31 cellular contexts compared by ENCODE assay signal in genomic region chr2:18384242-18384641, GRCh38.
"Had no signal": no experiment of that assay in that cellular context is flagged by ENCODE, and none has a peak within 500 bp of the region (broad histone marks: within the 10 kb centered on the region; RNA-seq: fewer than 3 reads in every experiment).

No MANE protein-coding gene starts in this region.

- H3K27ac ChIP-seq: breast epithelium, cardiac muscle cell, epithelial cell of prostate, esophagus squamous epithelium, foreskin keratinocyte, gastrocnemius medialis, heart right ventricle, hepatocyte, WERI-Rb-1 had no signal

- H3K4me1 ChIP-seq: breast epithelium, foreskin keratinocyte, gastrocnemius medialis had no signal

- H3K4me3 Mint-ChIP-seq: activated B cell treated with CpG ODN at 0.5 μM for 24 hours; activated CD8-positive, alpha-beta T cell treated with anti-CD3 and anti-CD28 coated beads for 36 hours; activated naive CD8-positive, alpha-beta T cell; activated T-cell treated with anti-CD3 and anti-CD28 coated beads, Interleukin-2, amount 50 U/mL, for 4 hours; activated T-helper 17 cell treated with anti-CD3 and anti-CD28 coated beads, Interleukin-2, amount 50 U/mL, for 72 hours; brain; effector memory CD8-positive, alpha-beta T cell; T-helper 1 cell treated with Interleukin-12 subunit alpha and Interleukin-12 subunit beta and Interleukin-4 antibody, amounts not matched to agents 30 μg/mL and 1 μg/mL, for 36 hours had no signal

- H3K4me1 Mint-ChIP-seq: activated T-helper 17 cell treated with anti-CD3 and anti-CD28 coated beads, Interleukin-2, amount 50 U/mL, for 72 hours; brain had no signal

- H3K9me3 ChIP-seq: breast epithelium, esophagus squamous epithelium, gastrocnemius medialis, heart right ventricle had no signal

- H2AFZ ChIP-seq: hepatocyte had no signal

- H3K27ac Mint-ChIP-seq: activated B cell treated with CpG ODN at 0.5 μM for 24 hours; activated CD8-positive, alpha-beta T cell treated with anti-CD3 and anti-CD28 coated beads for 36 hours; activated naive CD8-positive, alpha-beta T cell; activated T-helper 17 cell treated with anti-CD3 and anti-CD28 coated beads, Interleukin-2, amount 50 U/mL, for 72 hours; brain; effector memory CD8-positive, alpha-beta T cell; T-helper 1 cell treated with Interleukin-12 subunit alpha and Interleukin-12 subunit beta and Interleukin-4 antibody, amounts not matched to agents 30 μg/mL and 1 μg/mL, for 36 hours had no signal

- H3K27me3 ChIP-seq: breast epithelium, cardiac muscle cell, gastrocnemius medialis, hepatocyte had no signal

- DNase-seq: activated B cell treated with CpG ODN at 0.5 μM for 24 hours; activated CD4-positive, alpha-beta T cell treated with anti-CD3 and anti-CD28 coated beads for 48 hours; activated CD4-positive, alpha-beta T cell treated with anti-CD3 and anti-CD28 coated beads, Interleukin-2, amount 50 U/mL, for 1 hour; activated CD4-positive, alpha-beta T cell treated with anti-CD3 and anti-CD28 coated beads, Interleukin-2, amount 50 U/mL, for 48 hours; activated CD8-positive, alpha-beta memory T cell treated with anti-CD3 and anti-CD28 coated beads for 24 hours; activated CD8-positive, alpha-beta T cell treated with anti-CD3 and anti-CD28 coated beads for 36 hours; activated effector memory CD4-positive, alpha-beta T cell treated with Interleukin-2 at 50 U/mL for 16 hours; activated gamma-delta T cell treated with Interleukin-2 at 50 U/mL for 16 hours; activated naive CD4-positive, alpha-beta T cell treated with anti-CD3 and anti-CD28 coated beads, Interleukin-2, amount 50 U/mL, for 16 hours; activated naive CD4-positive, alpha-beta T cell treated with Interleukin-2 at 50 U/mL for 16 hours; activated T-cell treated with anti-CD3 and anti-CD28 coated beads, Interleukin-2, amount 50 U/mL, for 4 hours; amygdala; aorta; cortex of kidney; effector CD4-positive, alpha-beta T cell; effector memory CD8-positive, alpha-beta T cell; esophagus squamous epithelium; gastrocnemius medialis; heart right ventricle; T1000 had no signal

- H3K36me3 ChIP-seq: breast epithelium, cardiac muscle cell, esophagus squamous epithelium, gastrocnemius medialis, heart right ventricle, WERI-Rb-1 had no signal

- H3K9me3 Mint-ChIP-seq: activated B cell treated with CpG ODN at 0.5 μM for 24 hours; activated CD8-positive, alpha-beta T cell treated with anti-CD3 and anti-CD28 coated beads for 36 hours; activated T-cell treated with anti-CD3 and anti-CD28 coated beads, Interleukin-2, amount 50 U/mL, for 4 hours; activated T-helper 17 cell treated with anti-CD3 and anti-CD28 coated beads, Interleukin-2, amount 50 U/mL, for 72 hours; brain; effector memory CD8-positive, alpha-beta T cell; T-helper 1 cell treated with Interleukin-12 subunit alpha and Interleukin-12 subunit beta and Interleukin-4 antibody, amounts not matched to agents 30 μg/mL and 1 μg/mL, for 36 hours had no signal

- H3K36me3 Mint-ChIP-seq: activated naive CD8-positive, alpha-beta T cell; brain had no signal

- H3K4me2 ChIP-seq: hepatocyte had no signal

- ATAC-seq: activated CD4-positive, CD25-positive, alpha-beta regulatory T cell treated with anti-CD3 and anti-CD28 coated beads, Interleukin-2, amount 50 U/mL, for 24 hours; activated CD8-positive, alpha-beta T cell treated with anti-CD3 and anti-CD28 coated beads for 36 hours; activated T-cell treated with anti-CD3 and anti-CD28 coated beads, Interleukin-2, amount 50 U/mL, for 4 hours; activated T-helper 17 cell treated with anti-CD3 and anti-CD28 coated beads, Interleukin-2, amount 50 U/mL, for 72 hours; effector memory CD8-positive, alpha-beta T cell; foreskin keratinocyte; gastrocnemius medialis; heart right ventricle had no signal

- H3K4me3 ChIP-seq: breast epithelium, cardiac muscle cell, esophagus squamous epithelium, gastrocnemius medialis, heart right ventricle, hepatocyte had no signal
